Comparison of ENCODE assay signal across 15 cellular contexts in genomic region chr17:7232114-7232513, GRCh38. TPM values are rescaled to one million over a fixed set of nuclear protein-coding genes. Genes with fewer than 3 reads are reported as not detected.
DNase-seq lines count a peak whose midpoint lies in the region; ATAC-seq, FAIRE-seq and TF ChIP-seq lines count a peak whose summit lies in the region.
"Had no signal": no experiment of that assay in that cellular context is flagged by ENCODE, and none has a peak within 500 bp of the region (broad histone marks: within the 10 kb centered on the region; RNA-seq: fewer than 3 reads in every experiment).

No MANE protein-coding gene starts in this region.

- in situ Hi-C loops in GM12878 (cut with MboI): no loop called here

- CTCF ChIA-PET in CD4-positive, alpha-beta T cell (lab: Charles Lee): interaction anchor here (0.9 kb wide), 1 partner anchor 11 kb away, joined by 3 read pairs; no protein-coding TSS in a partner anchor
- CTCF ChIA-PET in GM12878 (lab: Yijun Ruan, JAX): interaction anchor here (0.7 to 6.6 kb wide), 3 partner anchors 10 to 961 kb away, joined by 3 to 50 read pairs (median 3); partner anchors contain the start of genes ACADVL, DLG4 and GABARAP

- TF ChIP-seq CTCF in CD4-positive, alpha-beta T cell (IDR thresholded peaks at IDR 0.05): no peak
- no peak for TF ChIP-seq CTCF in GM12878 (IDR thresholded peaks at IDR 0.05 in 2 of 3, conservative IDR thresholded peaks at IDR 0.05 in 1 of 3; ENCODE audit: control insufficient read depth in 2 of 3, extremely low read depth in 1 of 3, insufficient read depth in 1 of 3, low read depth in 3 of 3, low read length in 3 of 3)

- RAD21 ChIA-PET in GM12878 (lab: Charles Lee; ENCODE audit: unreplicated experiment): interaction anchor here (1.1 kb wide), 1 partner anchor 13 kb away, joined by 3 read pairs; no protein-coding TSS in a partner anchor

- no peak for ATAC-seq in CD4-positive, alpha-beta T cell (ENCODE audit: poor library complexity)
- no peak for ATAC-seq in GM12878
- ATAC-seq in naive thymus-derived CD8-positive, alpha-beta T cell: no peak
- ATAC-seq in HG02973 (IDR thresholded peaks at IDR 0.05; ENCODE audit: unreplicated experiment): no peak

- no peak for TF ChIP-seq EP300 in GM12878 (IDR thresholded peaks at IDR 0.05; ENCODE audit: borderline replicate concordance in 1 of 2, control insufficient read depth in 1 of 2, low read depth in 2 of 2, low read length in 2 of 2)

- FAIRE-seq in GM12878 (lab: Jason Lieb, UNC): no peak

- peak overlapping the region; percentile 91 for H3K4me2 ChIP-seq in GM12878 (ENCODE audit: control insufficient read depth, insufficient read depth)

- POLR2A ChIA-PET in CD4-positive, alpha-beta T cell (lab: Charles Lee): interaction anchor here (17.0 kb wide), 1 partner anchor 13 kb away, joined by 234 read pairs; the partner anchor contains the start of genes ACADVL and DLG4
- POLR2A ChIA-PET in GM12878 (lab: Charles Lee): interaction anchor here (0.6 to 5.1 kb wide), 2 partner anchors 10 to 11 kb away, joined by 4 to 60 read pairs; partner anchors contain the start of genes ACADVL and DLG4
- POLR2A ChIA-PET in naive thymus-derived CD8-positive, alpha-beta T cell (lab: Charles Lee): interaction anchor here (18.2 kb wide), 1 partner anchor 13 kb away, joined by 371 read pairs; the partner anchor contains the start of genes ACADVL and DLG4

- no peaks in the 10 kb centered on the region for H4K20me1 ChIP-seq in GM12878 (ENCODE audit: control insufficient read depth, insufficient read depth)

- no peaks in the 10 kb centered on the region for H3K9me3 ChIP-seq in CD4-positive, alpha-beta T cell (ENCODE audit: control insufficient read depth, low read length)
- no peaks in the 10 kb centered on the region for H3K9me3 ChIP-seq in HUES6 (ENCODE audit: control insufficient read depth, insufficient read depth, low read depth, low read length)
- H3K9me3 ChIP-seq in GM12878 (replicated peaks; ENCODE audit: control insufficient read depth, insufficient read depth, low read length): no peaks in the 10 kb centered on the region

- no peak overlapping the region for H3K27ac Mint-ChIP-seq in CD4-positive, alpha-beta T cell
- peak overlapping the region in 5 of 10 donors; percentile 5 to 51 (median 45) for H3K27ac Mint-ChIP-seq in naive thymus-derived CD8-positive, alpha-beta T cell

- H3K4me3 ChIP-seq in HUES6 (ENCODE audit: low read depth, low read length) (peak overlapping the region; percentile 40), GM12878 (peak overlapping the region; percentile 55; the same call in 1 of the 2 replicates)

- peaks cover 8% of the 10 kb centered on the region; the same call in 1 of the 2 replicates for H3K4me1 ChIP-seq in HUES6 (ENCODE audit: control insufficient read depth, insufficient read depth, low read length)
- peaks cover 20% of the 10 kb centered on the region for H3K4me1 ChIP-seq in GM12878 (ENCODE audit: control insufficient read depth, insufficient read depth, low read length)

- no peak for TF ChIP-seq POLR2A in GM12878 (IDR thresholded peaks at IDR 0.05; ENCODE audit: low read depth, low read length)

- H3K4me1 Mint-ChIP-seq in CD4-positive, alpha-beta T cell (ENCODE audit: low read depth): peaks cover 46% of the 10 kb centered on the region
- H3K4me1 Mint-ChIP-seq in naive thymus-derived CD8-positive, alpha-beta T cell: peaks cover 31 to 54% (median 48%) of the 10 kb centered on the region in 4 donors

- H3K9ac ChIP-seq in HUES6 (ENCODE audit: low read length) (no peak overlapping the region), GM12878 (ENCODE audit: control insufficient read depth, insufficient read depth, low read length) (no peak overlapping the region)

- H3K27me3 Mint-ChIP-seq in CD4-positive, alpha-beta T cell: no peaks in the 10 kb centered on the region
- peaks cover 0 to 1% (median 0%) of the 10 kb centered on the region in 5 donors for H3K27me3 Mint-ChIP-seq in naive thymus-derived CD8-positive, alpha-beta T cell

- no peaks in the 10 kb centered on the region for H3K9me3 Mint-ChIP-seq in CD4-positive, alpha-beta T cell
- H3K9me3 Mint-ChIP-seq in naive thymus-derived CD8-positive, alpha-beta T cell: no peaks in the 10 kb centered on the region

- H3K36me3 Mint-ChIP-seq in CD4-positive, alpha-beta T cell (ENCODE audit: low read depth): peaks cover 72% of the 10 kb centered on the region
- H3K36me3 Mint-ChIP-seq in naive thymus-derived CD8-positive, alpha-beta T cell: peaks cover 0 to 51% (median 5%) of the 10 kb centered on the region in 3 donors

- no peak overlapping the region for H2AFZ ChIP-seq in GM12878 (ENCODE audit: control insufficient read depth, low read depth, low read length)

- WGBS in GM12878 (ENCODE audit: insufficient coverage, insufficient replicate concordance, low lambda C conversion rate, missing lambda C conversion rate): 78% methylated on average over 5 of the region's 5 CpGs

- H3K79me2 ChIP-seq in GM12878 (ENCODE audit: control insufficient read depth, insufficient read depth, low read length): peaks cover 38% of the 10 kb centered on the region

- no peak for TF ChIP-seq RAD21 in GM12878 (IDR thresholded peaks at IDR 0.05; ENCODE audit: insufficient read depth, low read depth, low read length)

- H3K4me3 Mint-ChIP-seq in CD4-positive, alpha-beta T cell: peak overlapping the region; percentile 65
- H3K4me3 Mint-ChIP-seq in naive thymus-derived CD8-positive, alpha-beta T cell: peak overlapping the region in 9 of 10 donors; percentile 7 to 93 (median 42)

- intact Hi-C loops in CD4-positive, alpha-beta T cell (cut with DNase I, micrococcal nuclease): loop anchor here (10.0 kb wide), 1 partner anchor 613 kb away; no protein-coding TSS in a partner anchor
- intact Hi-C loops in GM12878 (cut with micrococcal nuclease; ENCODE audit: unreplicated experiment): no loop called here

- no peak for DNase-seq in CD4-positive, alpha-beta T cell
- DNase-seq in GM12878 (ENCODE audit: low read depth, low spot score): no peak
- no peak for DNase-seq in naive thymus-derived CD8-positive, alpha-beta T cell
- DNase-seq in stimulated activated CD4-positive, alpha-beta T cell treated with anti-CD3 and anti-CD28 coated beads, Interleukin-4, amount 100 ng/mL, for 4 hours: no peak
- no peak for DNase-seq in mucosa of gallbladder (ENCODE audit: low spot score)
- no peak for DNase-seq in NK-92 (lab: John Stamatoyannopoulos, UW; ENCODE audit: unreplicated experiment)
- DNase-seq: activated CD8-positive, alpha-beta memory T cell treated with anti-CD3 and anti-CD28 coated beads, Interleukin-2, amount 50 U/mL, for 4 hours; dermis blood vessel endothelial cell; DMS79 treated with DMSO at 0.1 percent for 48 hours; islet precursor cell; NCI-H2081 treated with DMSO at 0.1 percent for 48 hours; SIG-M5 had no signal

- SMC1A ChIA-PET in GM12878 (lab: Charles Lee; ENCODE audit: uncharacterized antibody, unreplicated experiment): interaction anchor here (0.6 kb wide), 1 partner anchor 283 kb away, joined by 3 read pairs; no protein-coding TSS in a partner anchor

- H3K27me3 ChIP-seq in CD4-positive, alpha-beta T cell (ENCODE audit: control insufficient read depth, insufficient read depth, low read length): no peaks in the 10 kb centered on the region
- no peaks in the 10 kb centered on the region for H3K27me3 ChIP-seq in HUES6 (ENCODE audit: control insufficient read depth, insufficient read depth, low read length)
- no peaks in the 10 kb centered on the region for H3K27me3 ChIP-seq in GM12878 (replicated peaks in 1 of 2; ENCODE audit: control insufficient read depth in 2 of 2, insufficient read depth in 2 of 2, low read length in 1 of 2)

- peaks cover 63% of the 10 kb centered on the region for H3K36me3 ChIP-seq in HUES6 (ENCODE audit: control insufficient read depth, insufficient read depth, low read length)
- peaks cover 16 to 26% of the 10 kb centered on the region in 2 experiments for H3K36me3 ChIP-seq in GM12878 (ENCODE audit: control insufficient read depth in 2 of 2, insufficient read depth in 2 of 2, low read length in 1 of 2)

- TSS peak; percentile 41 for BruUV-seq in GM12878 (replicated peaks; lab: Mats Ljungman, UMichigan)

- H3K27ac ChIP-seq in CD4-positive, alpha-beta T cell (ENCODE audit: low read depth, low read length): no peak overlapping the region
- H3K27ac ChIP-seq in HUES6 (ENCODE audit: low read depth, low read length) (no peak overlapping the region), GM12878 (ENCODE audit: control insufficient read depth, insufficient read depth) (no peak overlapping the region)
- H3K27ac ChIP-seq: skin epidermis had no signal

RNA-seq across cellular contexts. Expression of gene DVL2, which starts 2.2 kb away (rescaled TPM):
- 10 to 100 TPM; 40.9 to 41.3 TPM for total RNA-seq in CD4-positive, alpha-beta T cell
- total RNA-seq in GM12878 (2013; cell fraction: nucleolus; rRNA removed): 83.1 and 91.9 TPM in 2 replicates
- total RNA-seq in GM12878 (2014; rRNA removed) (33.0 and 37.6 TPM in 2 replicates), GM12878 (2014; rRNA removed; fragmentation: Illumina TruSeq; extraction: Trizol) (15.4 and 16.7 TPM in 2 replicates), GM12878 (2021) (40.0 and 44.8 TPM in 2 replicates), mucosa of gallbladder (60.9 TPM)
- polyA plus RNA-seq in GM12878 (2011; ENCODE audit: low read depth): 11.7 TPM
- polyA plus RNA-seq in GM12878 (2011; rRNA removed) (2.2 and 5.3 TPM in 2 replicates), GM12878 (2014; fragmentation: Illumina TruSeq; extraction: Trizol) (5.1 and 21.2 TPM in 2 replicates), GM12878 (2014; fragmentation: Nextera tagmentation; extraction: Ambion mirVana) (1 to 10 TPM in 1 of 2 experiments, under 1 TPM in 1; 0.97 to 2.7 TPM), GM12878 (2014; rRNA removed) (29.9 and 31.3 TPM in 2 replicates), GM12878 (2016; fragmentation: Nextera tagmentation; extraction: Ambion mirVana) (10 to 100 TPM; 25.3 to 30.4 TPM)
- 6.1 TPM in 2 replicates for polyA plus RNA-seq in GM12878 (2011; cell fraction: cytosol; rRNA removed)
- 30.0 and 46.5 TPM in 2 replicates for polyA plus RNA-seq in GM12878 (2011; cell fraction: nucleus; rRNA removed)
- 29.2 and 31.4 TPM in 2 replicates for polyA plus RNA-seq in GM12878 (2012)
- 15.7 and 21.8 TPM in 2 replicates for polyA minus RNA-seq in GM12878 (2011; rRNA and poly(A)+ RNA removed)
- 9.1 and 10.9 TPM in 2 replicates for polyA minus RNA-seq in GM12878 (2011; cell fraction: cytosol; rRNA and poly(A)+ RNA removed)
- polyA minus RNA-seq in GM12878 (2011; cell fraction: nucleus; rRNA and poly(A)+ RNA removed): 23.8 and 45.4 TPM in 2 replicates
- total RNA-seq in naive thymus-derived CD8-positive, alpha-beta T cell: 10 to 100 TPM; 80.7 to 81.5 TPM
- polyA plus RNA-seq in naive thymus-derived CD8-positive, alpha-beta T cell: 10 to 100 TPM; 19.3 to 26.5 (median 19.3) TPM

RNA-seq across cellular contexts. Expression of gene PHF23, which starts 7.1 kb away (rescaled TPM):
- total RNA-seq in CD4-positive, alpha-beta T cell: 1 to 10 TPM; 4.5 to 5.1 TPM
- 10.6 and 11.8 TPM in 2 replicates for total RNA-seq in GM12878 (2013; cell fraction: nucleolus; rRNA removed)
- 35.7 and 38.0 TPM in 2 replicates for total RNA-seq in GM12878 (2014; rRNA removed)
- 35.6 and 37.5 TPM in 2 replicates for total RNA-seq in GM12878 (2014; rRNA removed; fragmentation: Illumina TruSeq; extraction: Trizol)
- 34.0 and 39.2 TPM in 2 replicates for total RNA-seq in GM12878 (2021)
- 22.1 TPM for polyA plus RNA-seq in GM12878 (2011; ENCODE audit: low read depth)
- 21.7 and 29.7 TPM in 2 replicates for polyA plus RNA-seq in GM12878 (2011; rRNA removed)
- 27.3 and 27.9 TPM in 2 replicates for polyA plus RNA-seq in GM12878 (2011; cell fraction: cytosol; rRNA removed)
- 15.7 and 19.7 TPM in 2 replicates for polyA plus RNA-seq in GM12878 (2011; cell fraction: nucleus; rRNA removed)
- 25.1 and 26.9 TPM in 2 replicates for polyA plus RNA-seq in GM12878 (2012)
- 72.7 and 84.8 TPM in 2 replicates for polyA plus RNA-seq in GM12878 (2014; fragmentation: Illumina TruSeq; extraction: Trizol)
- polyA plus RNA-seq in GM12878 (2014; fragmentation: Nextera tagmentation; extraction: Ambion mirVana): 10 to 100 TPM in 1 of 2 experiments, 1 to 10 TPM in 1; 8.2 to 17.7 TPM
- polyA plus RNA-seq in GM12878 (2014; rRNA removed): 38.1 and 41.6 TPM in 2 replicates
- polyA plus RNA-seq in GM12878 (2016; fragmentation: Nextera tagmentation; extraction: Ambion mirVana): 10 to 100 TPM; 26.4 to 31.1 TPM
- 20.7 and 28.0 TPM in 2 replicates for polyA minus RNA-seq in GM12878 (2011; rRNA and poly(A)+ RNA removed)
- polyA minus RNA-seq in GM12878 (2011; cell fraction: cytosol; rRNA and poly(A)+ RNA removed): 12.2 and 13.2 TPM in 2 replicates
- polyA minus RNA-seq in GM12878 (2011; cell fraction: nucleus; rRNA and poly(A)+ RNA removed): 6.8 and 8.7 TPM in 2 replicates
- 10 to 100 TPM; 49.9 to 53.9 TPM for total RNA-seq in naive thymus-derived CD8-positive, alpha-beta T cell
- polyA plus RNA-seq in naive thymus-derived CD8-positive, alpha-beta T cell: 10 to 100 TPM; 18.1 to 35.7 (median 22.2) TPM
- total RNA-seq in mucosa of gallbladder: 32.3 TPM

RNA-seq across cellular contexts. Expression of gene GABARAP, which starts 10.1 kb away (rescaled TPM):
- 100 to 1,000 TPM; 182 to 195 TPM for total RNA-seq in CD4-positive, alpha-beta T cell
- 11.4 and 13.4 TPM in 2 replicates for total RNA-seq in GM12878 (2013; cell fraction: nucleolus; rRNA removed)
- total RNA-seq in GM12878 (2014; rRNA removed) (127 and 134 TPM in 2 replicates), GM12878 (2014; rRNA removed; fragmentation: Illumina TruSeq; extraction: Trizol) (157 and 164 TPM in 2 replicates), GM12878 (2021) (256 and 259 TPM in 2 replicates), mucosa of gallbladder (587 TPM)
- 230 TPM for polyA plus RNA-seq in GM12878 (2011; ENCODE audit: low read depth)
- polyA plus RNA-seq in GM12878 (2011; rRNA removed) (187 and 223 TPM in 2 replicates), GM12878 (2014; fragmentation: Illumina TruSeq; extraction: Trizol) (613 and 739 TPM in 2 replicates), GM12878 (2014; fragmentation: Nextera tagmentation; extraction: Ambion mirVana) (100 to 1,000 TPM; 314 to 340 TPM), GM12878 (2014; rRNA removed) (236 and 238 TPM in 2 replicates), GM12878 (2016; fragmentation: Nextera tagmentation; extraction: Ambion mirVana) (100 to 1,000 TPM; 433 to 444 TPM)
- polyA plus RNA-seq in GM12878 (2011; cell fraction: cytosol; rRNA removed): 230 and 389 TPM in 2 replicates
- 97.8 and 122 TPM in 2 replicates for polyA plus RNA-seq in GM12878 (2011; cell fraction: nucleus; rRNA removed)
- polyA plus RNA-seq in GM12878 (2012): 348 and 349 TPM in 2 replicates
- polyA minus RNA-seq in GM12878 (2011; rRNA and poly(A)+ RNA removed): 144 and 161 TPM in 2 replicates
- polyA minus RNA-seq in GM12878 (2011; cell fraction: cytosol; rRNA and poly(A)+ RNA removed): 52.9 and 65.4 TPM in 2 replicates
- polyA minus RNA-seq in GM12878 (2011; cell fraction: nucleus; rRNA and poly(A)+ RNA removed): 29.0 and 33.7 TPM in 2 replicates
- total RNA-seq in naive thymus-derived CD8-positive, alpha-beta T cell: 100 to 1,000 TPM; 268 to 280 TPM
- polyA plus RNA-seq in naive thymus-derived CD8-positive, alpha-beta T cell: 100 to 1,000 TPM; 799 to 964 (median 817) TPM

RNA-seq across cellular contexts. Expression of gene ACADVL, which starts 12.4 kb away (rescaled TPM):
- 100 to 1,000 TPM; 237 to 257 TPM for total RNA-seq in CD4-positive, alpha-beta T cell
- total RNA-seq in GM12878 (2013; cell fraction: nucleolus; rRNA removed): 287 and 321 TPM in 2 replicates
- total RNA-seq in GM12878 (2014; rRNA removed) (138 and 165 TPM in 2 replicates), GM12878 (2014; rRNA removed; fragmentation: Illumina TruSeq; extraction: Trizol) (97.1 and 99.0 TPM in 2 replicates), GM12878 (2021) (182 and 196 TPM in 2 replicates), mucosa of gallbladder (914 TPM)
- 379 TPM for polyA plus RNA-seq in GM12878 (2011; ENCODE audit: low read depth)
- polyA plus RNA-seq in GM12878 (2011; rRNA removed) (150 and 232 TPM in 2 replicates), GM12878 (2014; fragmentation: Illumina TruSeq; extraction: Trizol) (86.8 and 137 TPM in 2 replicates), GM12878 (2014; fragmentation: Nextera tagmentation; extraction: Ambion mirVana) (10 to 100 TPM; 25.4 to 73.1 TPM), GM12878 (2014; rRNA removed) (212 and 221 TPM in 2 replicates), GM12878 (2016; fragmentation: Nextera tagmentation; extraction: Ambion mirVana) (100 to 1,000 TPM; 204 to 225 TPM)
- 247 and 317 TPM in 2 replicates for polyA plus RNA-seq in GM12878 (2011; cell fraction: cytosol; rRNA removed)
- 3,310 and 3,575 TPM in 2 replicates for polyA plus RNA-seq in GM12878 (2011; cell fraction: nucleus; rRNA removed)
- polyA plus RNA-seq in GM12878 (2012): 351 and 464 TPM in 2 replicates
- polyA minus RNA-seq in GM12878 (2011; rRNA and poly(A)+ RNA removed): 82.7 and 156 TPM in 2 replicates
- 56.9 and 61.9 TPM in 2 replicates for polyA minus RNA-seq in GM12878 (2011; cell fraction: cytosol; rRNA and poly(A)+ RNA removed)
- polyA minus RNA-seq in GM12878 (2011; cell fraction: nucleus; rRNA and poly(A)+ RNA removed): 240 and 270 TPM in 2 replicates
- 100 to 1,000 TPM; 402 TPM for total RNA-seq in naive thymus-derived CD8-positive, alpha-beta T cell
- polyA plus RNA-seq in naive thymus-derived CD8-positive, alpha-beta T cell: 10 to 100 TPM; 78.8 to 91.2 (median 85.2) TPM

RNA-seq across cellular contexts. Expression of gene DLG4, which starts 12.5 kb away (rescaled TPM):
- total RNA-seq in CD4-positive, alpha-beta T cell: 10 to 100 TPM; 10.2 to 11.0 TPM
- 24.4 and 31.0 TPM in 2 replicates for total RNA-seq in GM12878 (2013; cell fraction: nucleolus; rRNA removed)
- total RNA-seq in GM12878 (2014; rRNA removed) (1.4 and 2.3 TPM in 2 replicates), GM12878 (2014; rRNA removed; fragmentation: Illumina TruSeq; extraction: Trizol) (1.3 and 1.9 TPM in 2 replicates), GM12878 (2021) (3.1 and 4.2 TPM in 2 replicates), mucosa of gallbladder (36.5 TPM)
- 2.7 TPM for polyA plus RNA-seq in GM12878 (2011; ENCODE audit: low read depth)
- polyA plus RNA-seq in GM12878 (2011; rRNA removed) (2.8 and 2.9 TPM in 2 replicates), GM12878 (2014; fragmentation: Illumina TruSeq; extraction: Trizol) (0.68 and 2.1 TPM in 2 replicates), GM12878 (2014; fragmentation: Nextera tagmentation; extraction: Ambion mirVana) (under 1 TPM; 0.07 to 0.43 TPM), GM12878 (2014; rRNA removed) (2.6 and 4.1 TPM in 2 replicates), GM12878 (2016; fragmentation: Nextera tagmentation; extraction: Ambion mirVana) (under 1 TPM; 0.10 to 0.29 TPM)
- 3.1 TPM in 2 replicates for polyA plus RNA-seq in GM12878 (2011; cell fraction: cytosol; rRNA removed)
- polyA plus RNA-seq in GM12878 (2011; cell fraction: nucleus; rRNA removed): 21.5 and 23.6 TPM in 2 replicates
- polyA plus RNA-seq in GM12878 (2012): 5.2 and 5.9 TPM in 2 replicates
- 3.1 and 3.7 TPM in 2 replicates for polyA minus RNA-seq in GM12878 (2011; rRNA and poly(A)+ RNA removed)
- polyA minus RNA-seq in GM12878 (2011; cell fraction: cytosol; rRNA and poly(A)+ RNA removed): 0.94 TPM in 1 of 2 replicates, not detected in the other
- polyA minus RNA-seq in GM12878 (2011; cell fraction: nucleus; rRNA and poly(A)+ RNA removed): 5.2 and 6.0 TPM in 2 replicates
- 10 to 100 TPM in 1 of 2 experiments, 1 to 10 TPM in 1; 8.4 to 10.2 TPM for total RNA-seq in naive thymus-derived CD8-positive, alpha-beta T cell
- under 1 TPM; 0.24 to 0.62 (median 0.33) TPM for polyA plus RNA-seq in naive thymus-derived CD8-positive, alpha-beta T cell
